ENCODE assay signal across 18 cellular contexts in the genomic region with DNA sequence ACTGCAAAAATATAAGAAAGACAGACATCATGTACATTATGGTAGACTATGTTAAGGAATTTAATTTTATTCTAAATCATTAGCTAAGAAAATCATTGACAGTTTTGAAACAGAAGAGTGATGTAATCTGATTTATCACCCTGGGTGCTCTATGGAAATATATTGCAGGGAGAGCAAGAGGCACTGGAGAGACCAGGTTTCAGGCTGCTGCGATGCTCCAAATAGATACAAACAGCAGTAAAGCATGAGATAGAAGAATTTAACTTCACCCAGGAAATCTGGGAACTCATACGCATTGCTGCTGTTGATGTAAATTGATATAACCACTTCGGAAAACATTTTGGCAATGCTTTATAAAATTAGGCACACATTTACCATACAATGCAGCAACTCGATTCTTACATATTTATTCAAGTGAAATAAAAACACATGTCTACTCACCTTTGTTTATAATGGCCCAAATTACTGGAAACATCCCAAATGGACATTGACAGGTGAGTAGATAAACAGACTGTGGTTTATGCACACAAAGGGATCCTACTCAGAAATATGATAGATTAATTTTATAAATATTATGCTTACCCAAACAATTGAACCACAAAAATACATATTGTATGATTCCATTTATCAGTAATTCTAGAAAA.
"Had no signal": no experiment of that assay in that cellular context is flagged by ENCODE, and none has a peak within 500 bp of the region (broad histone marks: within the 10 kb centered on the region; RNA-seq: fewer than 3 reads in every experiment).

No MANE protein-coding gene starts in this region.

- H3K9me3 ChIP-seq: ascending aorta, breast epithelium, right atrium auricular region, tibial artery, uterus had no signal

- ATAC-seq: left cardiac atrium had no signal

- H3K36me3 ChIP-seq: ascending aorta, right atrium auricular region, tibial artery, uterus had no signal

- H3K27ac ChIP-seq: ascending aorta, breast epithelium, right atrium auricular region, skin epidermis, tibial artery, uterus, VCaP had no signal

- H3K4me3 ChIP-seq: ascending aorta, breast epithelium, lung, right atrium auricular region, skin epidermis, tibial artery, uterus had no signal

- H3K4me1 ChIP-seq: ascending aorta, breast epithelium, right atrium auricular region, tibial artery, uterus had no signal

- H3K27me3 ChIP-seq: ascending aorta, breast epithelium, right atrium auricular region, tibial artery, uterus had no signal

- DNase-seq: activated CD4-positive, alpha-beta T cell treated with anti-CD3 and anti-CD28 coated beads for 1 hour; activated CD4-positive, alpha-beta T cell treated with anti-CD3 and anti-CD28 coated beads, Interleukin-2, amount 50 U/mL, for 48 hours; activated naive CD4-positive, alpha-beta T cell treated with anti-CD3 and anti-CD28 coated beads for 36 hours; effector memory CD4-positive, alpha-beta T cell; foreskin melanocyte; head of caudate nucleus; left cardiac atrium; midbrain; stimulated activated CD4-positive, alpha-beta T cell treated with anti-CD3 and anti-CD28 coated beads, Interleukin-4, amount 100 ng/mL, for 24 hours; stimulated activated naive CD4-positive, alpha-beta T cell; tibial artery; uterus had no signal
